In genomic region chr2:131516011-131516410, GRCh38 we compare ENCODE assay signal across 20 cellular contexts. TPM values are rescaled to one million over a fixed set of nuclear protein-coding genes. Genes with fewer than 3 reads are reported as not detected.
DNase-seq lines count a peak whose midpoint lies in the region; ATAC-seq, FAIRE-seq and TF ChIP-seq lines count a peak whose summit lies in the region.
"Had no signal": no experiment of that assay in that cellular context is flagged by ENCODE, and none has a peak within 500 bp of the region (broad histone marks: within the 10 kb centered on the region; RNA-seq: fewer than 3 reads in every experiment).

No MANE protein-coding gene starts in this region.

- H3K9me2 ChIP-seq in HCT116 (ENCODE audit: insufficient read depth) = no peaks in the 10 kb centered on the region

- TF ChIP-seq POLR2A in HCT116 (IDR thresholded peaks at IDR 0.05; ENCODE audit: borderline replicate concordance, extremely low read depth, insufficient read depth, insufficient read length) = no peak

- no peak for ATAC-seq in activated T-cell treated with anti-CD3 and anti-CD28 coated beads, Interleukin-2, amount 50 U/mL, for 72 hours (replicated peaks in 1 of 2)
- ATAC-seq in HCT116 = peak; percentile 12; the same call in 1 of the 2 replicates
- no peak for ATAC-seq in stimulated activated effector memory CD8-positive, alpha-beta T cell treated with anti-CD3 and anti-CD28 coated beads, Interleukin-12 subunit alpha, Interleukin-12 subunit beta, amount 100 ng/mL, for 72 hours
- ATAC-seq: CD8-positive, alpha-beta T cell had no signal

- no peak for TF ChIP-seq RAD21 in HCT116 (IDR thresholded peaks at IDR 0.05; ENCODE audit: low read depth)

- CTCF ChIA-PET in HCT116 (lab: Charles Lee) = no interaction called here

- no peak overlapping the region for H3K4me3 Mint-ChIP-seq in activated T-cell treated with anti-CD3 and anti-CD28 coated beads, Interleukin-2, amount 50 U/mL, for 24 hours
- H3K4me3 Mint-ChIP-seq in activated T-cell treated with anti-CD3 and anti-CD28 coated beads, Interleukin-2, amount 50 U/mL, for 72 hours = no peak overlapping the region
- H3K4me3 Mint-ChIP-seq in stimulated activated effector memory CD8-positive, alpha-beta T cell treated with anti-CD3 and anti-CD28 coated beads, Interleukin-12 subunit alpha, Interleukin-12 subunit beta, amount 100 ng/mL, for 72 hours = no peak overlapping the region
- H3K4me3 Mint-ChIP-seq: CD8-positive, alpha-beta T cell had no signal

- H3K4me1 Mint-ChIP-seq in activated T-cell treated with anti-CD3 and anti-CD28 coated beads, Interleukin-2, amount 50 U/mL, for 24 hours (ENCODE audit: low read depth) = peaks cover 7% of the 10 kb centered on the region
- H3K4me1 Mint-ChIP-seq in activated T-cell treated with anti-CD3 and anti-CD28 coated beads, Interleukin-2, amount 50 U/mL, for 72 hours (ENCODE audit: low read depth) = no peaks in the 10 kb centered on the region
- peaks cover 20% of the 10 kb centered on the region for H3K4me1 Mint-ChIP-seq in stimulated activated effector memory CD8-positive, alpha-beta T cell treated with anti-CD3 and anti-CD28 coated beads, Interleukin-12 subunit alpha, Interleukin-12 subunit beta, amount 100 ng/mL, for 72 hours

- no peaks in the 10 kb centered on the region for H3K9me3 Mint-ChIP-seq in activated T-cell treated with anti-CD3 and anti-CD28 coated beads, Interleukin-2, amount 50 U/mL, for 24 hours
- H3K9me3 Mint-ChIP-seq in activated T-cell treated with anti-CD3 and anti-CD28 coated beads, Interleukin-2, amount 50 U/mL, for 72 hours = no peaks in the 10 kb centered on the region
- no peaks in the 10 kb centered on the region for H3K9me3 Mint-ChIP-seq in stimulated activated effector memory CD8-positive, alpha-beta T cell treated with anti-CD3 and anti-CD28 coated beads, Interleukin-12 subunit alpha, Interleukin-12 subunit beta, amount 100 ng/mL, for 72 hours
- H3K9me3 Mint-ChIP-seq: CD8-positive, alpha-beta T cell had no signal

- FAIRE-seq in bronchial epithelial cell (lab: Jason Lieb, UNC) = peak; percentile 72

- BruUV-seq in HCT116 (replicated peaks; lab: Mats Ljungman, UMichigan) = no TSS peak

- peaks cover 86% of the 10 kb centered on the region for H3K36me3 Mint-ChIP-seq in activated T-cell treated with anti-CD3 and anti-CD28 coated beads, Interleukin-2, amount 50 U/mL, for 24 hours (ENCODE audit: low read depth)
- peaks cover 0 to 8% of the 10 kb centered on the region in 2 donors for H3K36me3 Mint-ChIP-seq in activated T-cell treated with anti-CD3 and anti-CD28 coated beads, Interleukin-2, amount 50 U/mL, for 72 hours (ENCODE audit: insufficient read depth in 2 of 2)
- H3K36me3 Mint-ChIP-seq in stimulated activated effector memory CD8-positive, alpha-beta T cell treated with anti-CD3 and anti-CD28 coated beads, Interleukin-12 subunit alpha, Interleukin-12 subunit beta, amount 100 ng/mL, for 72 hours = peaks cover 69% of the 10 kb centered on the region

- no peaks in the 10 kb centered on the region for H3K27me3 Mint-ChIP-seq in activated T-cell treated with anti-CD3 and anti-CD28 coated beads, Interleukin-2, amount 50 U/mL, for 24 hours
- H3K27me3 Mint-ChIP-seq in activated T-cell treated with anti-CD3 and anti-CD28 coated beads, Interleukin-2, amount 50 U/mL, for 72 hours (ENCODE audit: low read depth) = no peaks in the 10 kb centered on the region

- no peak overlapping the region for H2AFZ ChIP-seq in HCT116 (ENCODE audit: low read depth, low read length, poor library complexity, severe bottlenecking)

- POLR2A ChIA-PET in HCT116 (lab: Charles Lee) = no interaction called here

- H3K27ac ChIP-seq in HCT116 (ENCODE audit: low read depth, low read length) = no peak overlapping the region
- H3K27ac ChIP-seq: 22Rv1, HL-60, Peyer's patch, SJCRH30 had no signal

- intact Hi-C loops in HCT116 (cut with micrococcal nuclease) = no loop called here

- no peaks in the 10 kb centered on the region for H3K36me3 ChIP-seq in HCT116 (ENCODE audit: control insufficient read depth in 1 of 2, insufficient read depth in 2 of 2, low read length in 2 of 2)
- peaks cover 8% of the 10 kb centered on the region for H3K36me3 ChIP-seq in bronchial epithelial cell (ENCODE audit: control insufficient read depth, insufficient read depth, low read length)
- H3K36me3 ChIP-seq: SJCRH30 had no signal

- no peaks in the 10 kb centered on the region for H3K9me3 ChIP-seq in HCT116 (ENCODE audit: control insufficient read depth in 1 of 2, insufficient read depth in 1 of 2, low read depth in 1 of 2, low read length in 2 of 2)
- H3K9me3 ChIP-seq: Peyer's patch, SJCRH30 had no signal

- H3K4me2 ChIP-seq in HCT116 (ENCODE audit: low read length) = no peak overlapping the region

- H3K27ac Mint-ChIP-seq in activated T-cell treated with anti-CD3 and anti-CD28 coated beads, Interleukin-2, amount 50 U/mL, for 24 hours = peak overlapping the region; percentile 63
- no peak overlapping the region for H3K27ac Mint-ChIP-seq in activated T-cell treated with anti-CD3 and anti-CD28 coated beads, Interleukin-2, amount 50 U/mL, for 72 hours
- H3K27ac Mint-ChIP-seq in stimulated activated effector memory CD8-positive, alpha-beta T cell treated with anti-CD3 and anti-CD28 coated beads, Interleukin-12 subunit alpha, Interleukin-12 subunit beta, amount 100 ng/mL, for 72 hours = peak overlapping the region; percentile 52
- H3K27ac Mint-ChIP-seq: CD8-positive, alpha-beta T cell had no signal

- no peak overlapping the region for H3K4me3 ChIP-seq in HCT116 (replicated peaks in 1 of 2; ENCODE audit: low read depth in 1 of 2, low read length in 2 of 2)
- H3K4me3 ChIP-seq in bronchial epithelial cell (ENCODE audit: low read depth, low read length) = no peak overlapping the region
- H3K4me3 ChIP-seq: Peyer's patch, SJCRH30 had no signal

- no peak for DNase-seq in activated T-cell treated with anti-CD3 and anti-CD28 coated beads, Interleukin-2, amount 50 U/mL, for 24 hours
- DNase-seq in activated T-cell treated with anti-CD3 and anti-CD28 coated beads, Interleukin-2, amount 50 U/mL, for 72 hours = no peak
- DNase-seq in HCT116 (ENCODE audit: low read depth, low spot score) = no peak
- no peak for DNase-seq in bronchial epithelial cell (ENCODE audit: low read depth)
- no peak for DNase-seq in stimulated activated effector memory CD8-positive, alpha-beta T cell treated with anti-CD3 and anti-CD28 coated beads, Interleukin-12 subunit alpha, Interleukin-12 subunit beta, amount 100 ng/mL, for 72 hours (ENCODE audit: low spot score in 2 of 2)
- DNase-seq in HuH-7 (ENCODE audit: low spot score) = no peak
- DNase-seq in DMS114 treated with DMSO at 0.1 percent for 48 hours (lab: John Stamatoyannopoulos, UW; ENCODE audit: unreplicated experiment) = no peak
- no peak for DNase-seq in ureter (ENCODE audit: low spot score)
- DNase-seq: C1 segment of cervical spinal cord; CD8-positive, alpha-beta T cell; DMS53; GDM1; NCI-H146; NCI-H524 treated with DMSO at 0.1 percent for 48 hours had no signal

- no peaks in the 10 kb centered on the region for H4K20me1 ChIP-seq in HCT116 (ENCODE audit: insufficient read depth)

- no peak for TF ChIP-seq CTCF in HCT116 (IDR thresholded peaks at IDR 0.05 in 2 of 3, conservative IDR thresholded peaks at IDR 0.05 in 1 of 3; ENCODE audit: borderline replicate concordance in 1 of 3, insufficient read depth in 1 of 3, low read depth in 2 of 3, low read length in 2 of 3)
- TF ChIP-seq CTCF in bronchial epithelial cell (IDR thresholded peaks at IDR 0.05; ENCODE audit: insufficient read depth, low read length, severe bottlenecking) = no peak

- H3K27me3 ChIP-seq in HCT116 (ENCODE audit: insufficient read depth, low read length) (no peaks in the 10 kb centered on the region), bronchial epithelial cell (ENCODE audit: control insufficient read depth, insufficient read depth, low read length) (no peaks in the 10 kb centered on the region)
- H3K27me3 ChIP-seq: Peyer's patch, SJCRH30 had no signal

- no peaks in the 10 kb centered on the region for H3K4me1 ChIP-seq in HCT116 (ENCODE audit: control insufficient read depth in 1 of 2, insufficient read depth in 2 of 2, low read length in 2 of 2)
- H3K4me1 ChIP-seq: Peyer's patch, SJCRH30 had no signal

- RAD21 ChIA-PET in HCT116 (lab: Charles Lee; ENCODE audit: low non-redundant PET in 1 of 2, low total read pairs in 2 of 2, uncharacterized antibody in 2 of 2, unreplicated experiment in 2 of 2) = no interaction called here

- no peaks in the 10 kb centered on the region for H3K79me2 ChIP-seq in HCT116 (ENCODE audit: insufficient read depth, low read length)

- no peak overlapping the region for H3K9ac ChIP-seq in HCT116 (ENCODE audit: low read length)

TF ChIP-seq in HCT116, 20 proteins besides CTCF, POLR2A, EP300 and RAD21 (continues in another document):
- TF ChIP-seq EGR1 (IDR thresholded peaks at IDR 0.05; ENCODE audit: low read depth) = no peak
- TF ChIP-seq ZBTB33 (IDR thresholded peaks at IDR 0.05; ENCODE audit: extremely low read depth, insufficient replicate concordance, low read length) = no peak
- TF ChIP-seq SP1 (IDR thresholded peaks at IDR 0.05; ENCODE audit: low read depth) = no peak
- TF ChIP-seq EZH2phosphoT487 (IDR thresholded peaks at IDR 0.05; ENCODE audit: borderline replicate concordance) = no peak

RNA-seq across cellular contexts. Expression of gene CCDC74A, which starts 11.7 kb away (rescaled TPM):
- 1 to 10 TPM; 2.1 to 4.3 TPM for total RNA-seq in activated T-cell treated with anti-CD3 and anti-CD28 coated beads, Interleukin-2, amount 50 U/mL, for 72 hours
- total RNA-seq in HCT116 (2021; ENCODE audit: unreplicated experiment) (13.6 TPM), bronchial epithelial cell (2.9 and 3.2 TPM in 2 replicates), ureter (2.0 TPM)
- polyA plus RNA-seq in HCT116 (2012) = 9.8 and 12.8 TPM in 2 replicates
- total RNA-seq: SJCRH30 had no signal

RNA-seq across cellular contexts. Expression of gene MZT2A, which starts 23.8 kb away (rescaled TPM):
- total RNA-seq in activated T-cell treated with anti-CD3 and anti-CD28 coated beads, Interleukin-2, amount 50 U/mL, for 72 hours = 100 to 1,000 TPM; 158 to 178 TPM
- total RNA-seq in HCT116 (2021; ENCODE audit: unreplicated experiment) (203 TPM), bronchial epithelial cell (171 and 207 TPM in 2 replicates), ureter (59.1 TPM)
- polyA plus RNA-seq in HCT116 (2012) = 360 and 421 TPM in 2 replicates

RNA-seq across cellular contexts. Expression of gene TUBA3D, which starts 40.1 kb away (rescaled TPM):
- total RNA-seq in activated T-cell treated with anti-CD3 and anti-CD28 coated beads, Interleukin-2, amount 50 U/mL, for 72 hours = not detected
- total RNA-seq in HCT116 (2021; ENCODE audit: unreplicated experiment) (not detected), bronchial epithelial cell (not detected in 2 replicates), ureter (not detected)
- 0.09 and 0.35 TPM in 2 replicates for polyA plus RNA-seq in HCT116 (2012)
- total RNA-seq: CD8-positive, alpha-beta T cell; HT-29; IMR-90; SJCRH30 had no signal
- polyA plus RNA-seq: IMR-90 had no signal
